In the genomic region with DNA sequence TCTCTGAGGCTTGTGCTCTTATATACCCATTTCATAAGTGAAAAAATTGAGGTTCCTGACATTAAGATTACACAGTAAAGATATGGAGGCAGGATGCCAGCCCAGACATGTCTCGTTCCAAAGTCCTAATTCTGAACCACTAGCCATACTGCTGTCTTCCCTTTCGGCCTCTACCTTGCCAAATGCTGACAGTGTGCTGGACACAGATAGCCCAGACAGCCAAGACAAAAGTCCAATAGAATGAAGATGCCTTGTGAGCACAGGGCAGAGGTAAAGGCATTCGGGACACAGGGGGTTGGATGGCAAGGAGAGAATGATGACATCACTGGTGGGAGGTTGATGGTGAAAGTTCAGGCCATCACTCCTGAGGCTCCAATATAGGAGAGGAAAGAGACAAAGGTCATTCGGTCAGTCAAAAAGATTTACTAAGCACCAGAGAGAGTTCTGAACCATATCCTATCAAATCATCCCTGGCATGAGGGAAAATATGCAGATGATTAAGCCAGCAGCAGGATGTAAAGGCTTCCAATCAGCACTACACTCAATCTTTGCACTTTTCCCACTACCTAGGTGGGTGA, we compare ENCODE assay signal across 1 cellular context.
TF ChIP-seq lines count a peak whose summit lies in the region.

No MANE protein-coding gene starts in this region.

TF ChIP-seq in HepG2, 621 proteins besides CTCF, POLR2A, EP300 and RAD21 (continued from another document):
- TF ChIP-seq MLXIP (CRISPR knock-in tag; IDR thresholded peaks at IDR 0.05; ENCODE audit: borderline replicate concordance) (no peak), IKZF4 (CRISPR knock-in tag; IDR thresholded peaks at IDR 0.05; ENCODE audit: borderline replicate concordance, low read depth, not compliant biosample characterization) (no peak), ZBTB20 (CRISPR knock-in tag; IDR thresholded peaks at IDR 0.05; ENCODE audit: borderline replicate concordance, low read depth) (0 out of 2 replicates have a peak, but pooled peaks have one; percentile 33), THRA (CRISPR knock-in tag; IDR thresholded peaks at IDR 0.05; ENCODE audit: borderline replicate concordance) (no peak), RXRA (CRISPR knock-in tag; IDR thresholded peaks at IDR 0.05) (peak; percentile 27; the same call in 1 of the 2 replicates), FOXC1 (CRISPR knock-in tag; IDR thresholded peaks at IDR 0.05; ENCODE audit: borderline replicate concordance) (no peak), PAX8 (CRISPR knock-in tag; IDR thresholded peaks at IDR 0.05; ENCODE audit: borderline replicate concordance) (no peak), JDP2 (CRISPR knock-in tag; IDR thresholded peaks at IDR 0.05; ENCODE audit: borderline replicate concordance) (no peak), CHCHD3 (CRISPR knock-in tag; IDR thresholded peaks at IDR 0.05) (no peak), IKZF1 (IDR thresholded peaks at IDR 0.05) (no peak), ZMAT3 (CRISPR knock-in tag; conservative IDR thresholded peaks at IDR 0.05) (no peak), STAT5B (CRISPR knock-in tag; IDR thresholded peaks at IDR 0.05) (no peak), ZNF549 (CRISPR knock-in tag; IDR thresholded peaks at IDR 0.05) (no peak), ARHGAP35 (CRISPR knock-in tag; IDR thresholded peaks at IDR 0.05; ENCODE audit: borderline replicate concordance) (no peak), ZNF350 (CRISPR knock-in tag; IDR thresholded peaks at IDR 0.05; ENCODE audit: borderline replicate concordance, low read depth) (no peak), AGO2 (optimal IDR thresholded peaks at IDR 0.05; ENCODE audit: low read depth, low read length) (no peak), TBX2 (CRISPR knock-in tag; IDR thresholded peaks at IDR 0.05; ENCODE audit: borderline replicate concordance) (no peak), ZNF546 (CRISPR knock-in tag; conservative IDR thresholded peaks at IDR 0.05) (no peak), MYC (CRISPR knock-in tag; IDR thresholded peaks at IDR 0.05; ENCODE audit: borderline replicate concordance) (no peak), ATF2 (CRISPR knock-in tag; IDR thresholded peaks at IDR 0.05) (peak; percentile 62; the same call in 1 of the 2 replicates), MIXL1 (CRISPR knock-in tag; IDR thresholded peaks at IDR 0.05) (no peak), NFYC (CRISPR knock-in tag; IDR thresholded peaks at IDR 0.05) (no peak), MED13 (CRISPR knock-in tag; IDR thresholded peaks at IDR 0.05) (no peak), ZNF124 (CRISPR knock-in tag; IDR thresholded peaks at IDR 0.05) (no peak), GZF1 (CRISPR knock-in tag; IDR thresholded peaks at IDR 0.05) (no peak), ZNF232 (CRISPR knock-in tag; IDR thresholded peaks at IDR 0.05; ENCODE audit: borderline replicate concordance) (no peak), ZNF674 (CRISPR knock-in tag; IDR thresholded peaks at IDR 0.05; ENCODE audit: low read depth) (no peak), SMAD1 (CRISPR knock-in tag; IDR thresholded peaks at IDR 0.05; ENCODE audit: borderline replicate concordance, low read depth) (no peak), FOXK2 (IDR thresholded peaks at IDR 0.05) (no peak), PTBP1 (IDR thresholded peaks at IDR 0.05; ENCODE audit: low read depth, low read length, poor library complexity, severe bottlenecking) (no peak), CENPX (CRISPR knock-in tag; IDR thresholded peaks at IDR 0.05) (no peak), HDAC1 (CRISPR knock-in tag; IDR thresholded peaks at IDR 0.05) (no peak), ZNF331 (CRISPR knock-in tag; IDR thresholded peaks at IDR 0.05) (no peak), THAP11 (CRISPR knock-in tag; IDR thresholded peaks at IDR 0.05) (no peak), AHR (CRISPR knock-in tag; IDR thresholded peaks at IDR 0.05) (no peak), MIER3 (CRISPR knock-in tag; IDR thresholded peaks at IDR 0.05; ENCODE audit: borderline replicate concordance) (no peak), ASH2L (IDR thresholded peaks at IDR 0.05; ENCODE audit: insufficient read length, low read depth, low read length) (no peak), HDAC2 (CRISPR knock-in tag; IDR thresholded peaks at IDR 0.05) (peak; percentile 35; the same call in 1 of the 2 replicates), ZMYM3 (CRISPR knock-in tag; IDR thresholded peaks at IDR 0.05) (peak; percentile 87), NAIF1 (CRISPR knock-in tag; IDR thresholded peaks at IDR 0.05; ENCODE audit: borderline replicate concordance) (no peak), HNF4G (IDR thresholded peaks at IDR 0.05; ENCODE audit: borderline replicate concordance, low read depth, low read length) (peak; percentile 55; the same call in 1 of the 2 replicates), HNF4G (CRISPR knock-in tag; IDR thresholded peaks at IDR 0.05; ENCODE audit: borderline replicate concordance, low read depth) (no peak), ZSCAN20 (CRISPR knock-in tag; IDR thresholded peaks at IDR 0.05; ENCODE audit: borderline replicate concordance) (no peak), ZNF343 (CRISPR knock-in tag; IDR thresholded peaks at IDR 0.05) (no peak), ZNF563 (CRISPR knock-in tag; IDR thresholded peaks at IDR 0.05) (no peak), ZNF569 (CRISPR knock-in tag; IDR thresholded peaks at IDR 0.05; ENCODE audit: borderline replicate concordance) (no peak), FOSL2 (CRISPR knock-in tag; IDR thresholded peaks at IDR 0.05) (peak; percentile 34; the same call in 1 of the 2 replicates), MXD3 (CRISPR knock-in tag; IDR thresholded peaks at IDR 0.05) (no peak; the same call in 1 of the 2 replicates), ZMAT5 (CRISPR knock-in tag; IDR thresholded peaks at IDR 0.05; ENCODE audit: borderline replicate concordance, low read depth) (no peak), ZBTB34 (CRISPR knock-in tag; IDR thresholded peaks at IDR 0.05) (0 out of 2 replicates have a peak, but pooled peaks have one; percentile 36), ERF (CRISPR knock-in tag; IDR thresholded peaks at IDR 0.05) (0 out of 2 replicates have a peak, but pooled peaks have one; percentile 23), PHF8 (CRISPR knock-in tag; IDR thresholded peaks at IDR 0.05) (no peak), ZNF746 (CRISPR knock-in tag; IDR thresholded peaks at IDR 0.05) (no peak)
- TF ChIP-seq, protein P1, sequence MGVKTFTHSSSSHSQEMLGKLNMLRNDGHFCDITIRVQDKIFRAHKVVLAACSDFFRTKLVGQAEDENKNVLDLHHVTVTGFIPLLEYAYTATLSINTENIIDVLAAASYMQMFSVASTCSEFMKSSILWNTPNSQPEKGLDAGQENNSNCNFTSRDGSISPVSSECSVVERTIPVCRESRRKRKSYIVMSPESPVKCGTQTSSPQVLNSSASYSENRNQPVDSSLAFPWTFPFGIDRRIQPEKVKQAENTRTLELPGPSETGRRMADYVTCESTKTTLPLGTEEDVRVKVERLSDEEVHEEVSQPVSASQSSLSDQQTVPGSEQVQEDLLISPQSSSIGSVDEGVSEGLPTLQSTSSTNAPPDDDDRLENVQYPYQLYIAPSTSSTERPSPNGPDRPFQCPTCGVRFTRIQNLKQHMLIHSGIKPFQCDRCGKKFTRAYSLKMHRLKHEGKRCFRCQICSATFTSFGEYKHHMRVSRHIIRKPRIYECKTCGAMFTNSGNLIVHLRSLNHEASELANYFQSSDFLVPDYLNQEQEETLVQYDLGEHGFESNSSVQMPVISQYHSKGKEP (CRISPR knock-in tag; IDR thresholded peaks at IDR 0.05), result no peak
- TF ChIP-seq, protein P2, sequence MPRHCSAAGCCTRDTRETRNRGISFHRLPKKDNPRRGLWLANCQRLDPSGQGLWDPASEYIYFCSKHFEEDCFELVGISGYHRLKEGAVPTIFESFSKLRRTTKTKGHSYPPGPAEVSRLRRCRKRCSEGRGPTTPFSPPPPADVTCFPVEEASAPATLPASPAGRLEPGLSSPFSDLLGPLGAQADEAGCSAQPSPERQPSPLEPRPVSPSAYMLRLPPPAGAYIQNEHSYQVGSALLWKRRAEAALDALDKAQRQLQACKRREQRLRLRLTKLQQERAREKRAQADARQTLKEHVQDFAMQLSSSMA (CRISPR knock-in tag; IDR thresholded peaks at IDR 0.05), result no peak
- TF ChIP-seq, protein P3, sequence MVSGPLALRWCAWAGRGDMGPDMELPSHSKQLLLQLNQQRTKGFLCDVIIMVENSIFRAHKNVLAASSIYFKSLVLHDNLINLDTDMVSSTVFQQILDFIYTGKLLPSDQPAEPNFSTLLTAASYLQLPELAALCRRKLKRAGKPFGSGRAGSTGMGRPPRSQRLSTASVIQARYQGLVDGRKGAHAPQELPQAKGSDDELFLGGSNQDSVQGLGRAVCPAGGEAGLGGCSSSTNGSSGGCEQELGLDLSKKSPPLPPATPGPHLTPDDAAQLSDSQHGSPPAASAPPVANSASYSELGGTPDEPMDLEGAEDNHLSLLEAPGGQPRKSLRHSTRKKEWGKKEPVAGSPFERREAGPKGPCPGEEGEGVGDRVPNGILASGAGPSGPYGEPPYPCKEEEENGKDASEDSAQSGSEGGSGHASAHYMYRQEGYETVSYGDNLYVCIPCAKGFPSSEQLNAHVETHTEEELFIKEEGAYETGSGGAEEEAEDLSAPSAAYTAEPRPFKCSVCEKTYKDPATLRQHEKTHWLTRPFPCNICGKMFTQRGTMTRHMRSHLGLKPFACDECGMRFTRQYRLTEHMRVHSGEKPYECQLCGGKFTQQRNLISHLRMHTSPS (CRISPR knock-in tag; IDR thresholded peaks at IDR 0.05; ENCODE audit: low read depth), result no peak
TF ChIP-seq in HepG2: peak in this region for 41.
